Comparison of ENCODE assay signal across 10 cellular contexts in genomic region chr15:45129651-45130129, GRCh38. TPM values are rescaled to one million over a fixed set of nuclear protein-coding genes. Genes with fewer than 3 reads are reported as not detected.
DNase-seq lines count a peak whose midpoint lies in the region; ATAC-seq and TF ChIP-seq lines count a peak whose summit lies in the region.
"Had no signal": no experiment of that assay in that cellular context is flagged by ENCODE, and none has a peak within 500 bp of the region (broad histone marks: within the 10 kb centered on the region; RNA-seq: fewer than 3 reads in every experiment).

Gene DUOX1, plus strand, starts transcription at chr15:45129994. Its CDS starts 1,973 bp downstream, at chr15:45131967.
Gene DUOXA1, minus strand, starts transcription at chr15:45129879. Its CDS starts 6,865 bp downstream, at chr15:45123014.

- H3K27ac ChIP-seq in left ventricle myocardium inferior (replicated peaks) (no peak within 1 kb of the TSS), psoas muscle (no peak within 1 kb of the TSS)

- peaks cover 17% of the 10 kb centered on the region for H3K4me1 ChIP-seq in left ventricle myocardium inferior
- H3K4me1 ChIP-seq in psoas muscle, result no peaks in the 10 kb centered on the region

- no peaks in the 10 kb centered on the region for H3K36me3 Mint-ChIP-seq in activated T-cell treated with anti-CD3 and anti-CD28 coated beads, Interleukin-2, amount 50 U/mL, for 4 hours (ENCODE audit: insufficient read depth)

- H3K36me3 ChIP-seq in left ventricle myocardium inferior (no peaks in the 10 kb centered on the region), psoas muscle (ENCODE audit: insufficient read depth in 1 of 2, low read depth in 1 of 2) (no peaks in the 10 kb centered on the region)

- TF ChIP-seq CTCF in left ventricle myocardium inferior (IDR thresholded peaks at IDR 0.05; ENCODE audit: borderline replicate concordance) (no peak), psoas muscle (IDR thresholded peaks at IDR 0.05) (no peak)

- DNase-seq in GM03348 (ENCODE audit: low spot score) (peak; percentile 73), left ventricle myocardium inferior (peak; percentile 51), psoas muscle (peak; percentile 47 to 66), NOMO-1 treated with dmso at 0.1 percent for 144 hours (lab: John Stamatoyannopoulos, UW; ENCODE audit: unreplicated experiment) (no peak), DMS114 treated with DMSO at 0.1 percent for 48 hours (lab: John Stamatoyannopoulos, UW; ENCODE audit: unreplicated experiment) (no peak)
- DNase-seq in activated T-cell treated with anti-CD3 and anti-CD28 coated beads, Interleukin-2, amount 50 U/mL, for 4 hours, result no peak

- peak within 1 kb of the TSS; percentile 63 for H3K4me3 ChIP-seq in left ventricle myocardium inferior
- H3K4me3 ChIP-seq in psoas muscle, result peak within 1 kb of the TSS; percentile 48

- intact Hi-C loops in left ventricle myocardium inferior (cut with micrococcal nuclease) (no loop called here), psoas muscle (cut with DNase I) (no loop called here)

- H3K4me1 Mint-ChIP-seq in activated T-cell treated with anti-CD3 and anti-CD28 coated beads, Interleukin-2, amount 50 U/mL, for 4 hours (ENCODE audit: low read depth), result peaks cover 9% of the 10 kb centered on the region

- peaks cover 71% of the 10 kb centered on the region for H3K27me3 Mint-ChIP-seq in activated T-cell treated with anti-CD3 and anti-CD28 coated beads, Interleukin-2, amount 50 U/mL, for 4 hours (ENCODE audit: low read depth)

- H3K27me3 ChIP-seq in left ventricle myocardium inferior (ENCODE audit: low read depth), result peaks cover 81% of the 10 kb centered on the region
- H3K27me3 ChIP-seq in psoas muscle (ENCODE audit: insufficient read depth in 3 of 3, low read length in 2 of 3), result peaks cover 0 to 63% (median 18%) of the 10 kb centered on the region in 3 donors

- WGBS in psoas muscle, 3 donors, result 2 to 3% (median 2%) methylated on average over 38 to 46 of the region's 46 CpGs

- H3K9me3 Mint-ChIP-seq in activated T-cell treated with anti-CD3 and anti-CD28 coated beads, Interleukin-2, amount 50 U/mL, for 4 hours, result no peaks in the 10 kb centered on the region

- no peaks in the 10 kb centered on the region for H3K9me3 ChIP-seq in left ventricle myocardium inferior (replicated peaks)
- H3K9me3 ChIP-seq in psoas muscle, result no peaks in the 10 kb centered on the region

- peak; percentile 79 to 82 for ATAC-seq in activated T-cell treated with anti-CD3 and anti-CD28 coated beads, Interleukin-2, amount 50 U/mL, for 4 hours
- peak in 3 of 4 donors; percentile 27 to 60 (median 52) for ATAC-seq in psoas muscle
- ATAC-seq in HG03457 (IDR thresholded peaks at IDR 0.05; ENCODE audit: unreplicated experiment), result no peak
- no peak for ATAC-seq in GM18867 (IDR thresholded peaks at IDR 0.05; ENCODE audit: unreplicated experiment)

- peak within 1 kb of the TSS; percentile 32 for H3K4me3 Mint-ChIP-seq in activated T-cell treated with anti-CD3 and anti-CD28 coated beads, Interleukin-2, amount 50 U/mL, for 4 hours

RNA-seq across cellular contexts. Expression of gene DUOX1, which starts in this region (rescaled TPM):
- under 1 TPM; 0.13 to 0.42 (median 0.22) TPM for total RNA-seq in activated T-cell treated with anti-CD3 and anti-CD28 coated beads, Interleukin-2, amount 50 U/mL, for 4 hours
- total RNA-seq in left ventricle myocardium inferior (0.80 TPM), psoas muscle (under 1 TPM; 0.46 to 0.94 (median 0.59) TPM)
- under 1 TPM; 0.03 to 0.18 (median 0.17) TPM for polyA plus RNA-seq in psoas muscle
- total RNA-seq: frontal cortex, HT1080 had no signal

RNA-seq across cellular contexts. Expression of gene DUOXA1, which starts in this region (rescaled TPM):
- total RNA-seq in activated T-cell treated with anti-CD3 and anti-CD28 coated beads, Interleukin-2, amount 50 U/mL, for 4 hours, result under 1 TPM; 0.08 to 0.58 (median 0.24) TPM
- 0.30 TPM for total RNA-seq in left ventricle myocardium inferior
- under 1 TPM in 2 of 4 donors, not detected in 2; 0.44 to 0.56 TPM for total RNA-seq in psoas muscle
- polyA plus RNA-seq in psoas muscle, result under 1 TPM in 2 of 3 donors, not detected in 1; 0.04 to 0.05 TPM
- total RNA-seq: frontal cortex had no signal

Comparison
In these comparisons a context has a peak if more than half of its experiments do, and no peak if none do; other contexts are left out.
1. Peak in ATAC-seq in activated T-cell treated with anti-CD3 and anti-CD28 coated beads, Interleukin-2, amount 50 U/mL, for 4 hours; RNA of the genes that start here not detected or under 1 TPM.
2. Peak in DNase-seq and H3K4me3 ChIP-seq in left ventricle myocardium inferior; RNA of the genes that start here not detected or under 1 TPM.
3. Peak in DNase-seq, ATAC-seq and H3K4me3 ChIP-seq in psoas muscle; RNA of the genes that start here not detected or under 1 TPM.